ENCODE assay signal across 2 cellular contexts in the genomic region with DNA sequence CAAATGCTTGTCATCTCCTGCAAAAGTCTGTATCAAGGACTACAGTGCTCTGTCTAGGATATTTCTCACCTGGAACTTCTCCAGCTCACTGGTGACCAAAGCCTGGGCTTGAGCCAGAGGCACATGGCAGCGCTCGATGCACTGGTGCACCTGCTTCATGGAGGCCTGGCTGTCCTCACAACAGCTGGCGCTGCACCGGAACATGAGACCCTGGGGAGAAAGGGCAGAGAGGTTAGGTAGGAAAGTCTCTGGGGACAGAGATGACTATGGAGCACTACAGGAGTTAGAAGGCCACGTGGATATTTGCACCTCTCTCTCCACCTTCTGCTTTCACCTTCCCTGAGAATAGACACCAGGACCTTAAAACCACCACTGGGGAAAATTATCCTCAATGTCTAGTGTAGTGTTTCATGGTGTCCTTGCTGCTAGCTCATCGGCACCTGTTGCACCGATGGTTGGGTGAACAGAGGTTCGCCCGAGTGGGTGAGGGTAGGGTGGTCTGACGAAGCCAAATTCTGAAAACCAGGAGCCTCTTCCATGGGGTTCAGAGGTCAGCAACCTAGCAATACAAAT.
TF ChIP-seq lines count a peak whose summit lies in the region.

No MANE protein-coding gene starts in this region.

TF ChIP-seq in HCT116, 20 proteins besides CTCF, POLR2A, EP300 and RAD21:
- no peak for TF ChIP-seq SIN3A (IDR thresholded peaks at IDR 0.05; ENCODE audit: low read depth)

TF ChIP-seq in GM12878, 131 proteins besides CTCF, POLR2A, EP300 and RAD21:
- no peak for TF ChIP-seq CHD4 (IDR thresholded peaks at IDR 0.05)
- TF ChIP-seq LARP7 (IDR thresholded peaks at IDR 0.05): no peak
- TF ChIP-seq IKZF1 (conservative IDR thresholded peaks at IDR 0.05): peak; percentile 40; the same call in 1 of the 2 replicates
- TF ChIP-seq SRF (IDR thresholded peaks at IDR 0.05; ENCODE audit: low read depth in 2 of 2, low read length in 2 of 2): no peak
- peak; percentile 20 for TF ChIP-seq MEF2B (IDR thresholded peaks at IDR 0.05; ENCODE audit: partially characterized antibody, poor library complexity, severe bottlenecking)
- TF ChIP-seq ZNF217 (IDR thresholded peaks at IDR 0.05): no peak
- no peak for TF ChIP-seq MXI1 (IDR thresholded peaks at IDR 0.05; ENCODE audit: low read depth, low read length)
- TF ChIP-seq ASH2L (IDR thresholded peaks at IDR 0.05; ENCODE audit: borderline replicate concordance, low read depth): no peak
- no peak for TF ChIP-seq KAT2A (conservative IDR thresholded peaks at IDR 0.05; ENCODE audit: control insufficient read depth, low read depth, low read length)
- TF ChIP-seq SUPT20H (IDR thresholded peaks at IDR 0.05; ENCODE audit: borderline replicate concordance, control insufficient read depth, low read depth, low read length): no peak
- TF ChIP-seq, protein P1, sequence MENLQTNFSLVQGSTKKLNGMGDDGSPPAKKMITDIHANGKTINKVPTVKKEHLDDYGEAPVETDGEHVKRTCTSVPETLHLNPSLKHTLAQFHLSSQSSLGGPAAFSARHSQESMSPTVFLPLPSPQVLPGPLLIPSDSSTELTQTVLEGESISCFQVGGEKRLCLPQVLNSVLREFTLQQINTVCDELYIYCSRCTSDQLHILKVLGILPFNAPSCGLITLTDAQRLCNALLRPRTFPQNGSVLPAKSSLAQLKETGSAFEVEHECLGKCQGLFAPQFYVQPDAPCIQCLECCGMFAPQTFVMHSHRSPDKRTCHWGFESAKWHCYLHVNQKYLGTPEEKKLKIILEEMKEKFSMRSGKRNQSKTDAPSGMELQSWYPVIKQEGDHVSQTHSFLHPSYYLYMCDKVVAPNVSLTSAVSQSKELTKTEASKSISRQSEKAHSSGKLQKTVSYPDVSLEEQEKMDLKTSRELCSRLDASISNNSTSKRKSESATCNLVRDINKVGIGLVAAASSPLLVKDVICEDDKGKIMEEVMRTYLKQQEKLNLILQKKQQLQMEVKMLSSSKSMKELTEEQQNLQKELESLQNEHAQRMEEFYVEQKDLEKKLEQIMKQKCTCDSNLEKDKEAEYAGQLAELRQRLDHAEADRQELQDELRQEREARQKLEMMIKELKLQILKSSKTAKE (IDR thresholded peaks at IDR 0.05; ENCODE audit: low read depth, poor library complexity, severe bottlenecking): peak; percentile 33
- no peak for TF ChIP-seq MYC (IDR thresholded peaks at IDR 0.05; ENCODE audit: insufficient read depth, insufficient read length, insufficient replicate concordance, low read length, severe bottlenecking)
- no peak for TF ChIP-seq ZBTB4 (CRISPR knock-in tag; IDR thresholded peaks at IDR 0.05)
- TF ChIP-seq IKZF2 (IDR thresholded peaks at IDR 0.05): peak in 1 of 2 experiments; percentile 8; a peak in 1 of 4 replicates
- TF ChIP-seq BCL11A (IDR thresholded peaks at IDR 0.05; ENCODE audit: low read depth, low read length): no peak
- TF ChIP-seq JUNB (IDR thresholded peaks at IDR 0.05): no peak
- TF ChIP-seq NR2C2 (IDR thresholded peaks at IDR 0.05; ENCODE audit: borderline replicate concordance, control insufficient read depth, insufficient read length, low read depth): peak; percentile 79
- TF ChIP-seq BMI1 (IDR thresholded peaks at IDR 0.05; ENCODE audit: borderline replicate concordance): no peak
- TF ChIP-seq EED (IDR thresholded peaks at IDR 0.05; ENCODE audit: low read depth): 0 out of 2 replicates have a peak, but pooled peaks have one; percentile 32
- TF ChIP-seq RELA (IDR thresholded peaks at IDR 0.05; ENCODE audit: borderline replicate concordance, partially characterized antibody): no peak
